In genomic region chr19:9836021-9836420, GRCh38 we compare ENCODE assay signal across 8 cellular contexts. TPM values are rescaled to one million over a fixed set of nuclear protein-coding genes. Genes with fewer than 3 reads are reported as not detected.
DNase-seq lines count a peak whose midpoint lies in the region; ATAC-seq and TF ChIP-seq lines count a peak whose summit lies in the region.

No MANE protein-coding gene starts in this region.

- H3K4me3 Mint-ChIP-seq in activated CD8-positive, alpha-beta memory T cell treated with anti-CD3 and anti-CD28 coated beads, Interleukin-2, amount 10 ng/mL, durations not matched to agents 7 days and 5 days: peak overlapping the region; percentile 90

- H3K27me3 Mint-ChIP-seq in activated CD8-positive, alpha-beta memory T cell treated with anti-CD3 and anti-CD28 coated beads, Interleukin-2, amount 10 ng/mL, durations not matched to agents 7 days and 5 days: no peaks in the 10 kb centered on the region

- TF ChIP-seq CTCF in fibroblast of lung (conservative IDR thresholded peaks at IDR 0.05 in 1 of 2, IDR thresholded peaks at IDR 0.05 in 1 of 2; ENCODE audit: low read depth in 1 of 2, low read length in 2 of 2): peak in 1 of 2 donors; percentile 8

- CTCF ChIA-PET in activated CD8-positive, alpha-beta memory T cell treated with anti-CD3 and anti-CD28 coated beads, Interleukin-2, amount 10 ng/mL, durations not matched to agents 7 days and 5 days (lab: Charles Lee): interaction anchor here (0.8 to 1.0 kb wide), 2 partner anchors 9 to 68 kb away, joined by 3 read pairs; partner anchors contain the start of gene ZNF846

- peak overlapping the region; percentile 82 for H3K27ac Mint-ChIP-seq in activated CD8-positive, alpha-beta memory T cell treated with anti-CD3 and anti-CD28 coated beads, Interleukin-2, amount 10 ng/mL, durations not matched to agents 7 days and 5 days

- peaks cover 5% of the 10 kb centered on the region for H3K4me1 ChIP-seq in fibroblast of lung (ENCODE audit: control insufficient read depth, extremely low read depth, insufficient read depth, low read length)
- H3K4me1 ChIP-seq in rectal smooth muscle tissue (ENCODE audit: control insufficient read depth, insufficient read depth, low read length): peaks cover 12% of the 10 kb centered on the region

- H3K9ac ChIP-seq in SK-N-MC (ENCODE audit: insufficient read length): peak overlapping the region; percentile 86
- H3K9ac ChIP-seq in fibroblast of lung (ENCODE audit: insufficient read depth, low read length): peak overlapping the region; percentile 72
- H3K9ac ChIP-seq in rectal smooth muscle tissue (ENCODE audit: low read length): no peak overlapping the region

- peaks cover 14% of the 10 kb centered on the region for H3K79me2 ChIP-seq in fibroblast of lung (ENCODE audit: control insufficient read depth, insufficient read depth, low read length)

- no peaks in the 10 kb centered on the region for H3K9me3 ChIP-seq in SK-N-MC (ENCODE audit: low read depth, low read length)
- H3K9me3 ChIP-seq in fibroblast of lung (ENCODE audit: control insufficient read depth, insufficient read depth, low read depth, low read length): no peaks in the 10 kb centered on the region

- H3K27me3 ChIP-seq in fibroblast of lung (ENCODE audit: control insufficient read depth, insufficient read depth, low read length): no peaks in the 10 kb centered on the region
- H3K27me3 ChIP-seq in rectal smooth muscle tissue (ENCODE audit: control insufficient read depth, insufficient read depth, low read length): no peaks in the 10 kb centered on the region

- DNase-seq in activated CD8-positive, alpha-beta memory T cell treated with anti-CD3 and anti-CD28 coated beads, Interleukin-2, amount 10 ng/mL, durations not matched to agents 7 days and 5 days: no peak
- no peak for DNase-seq in activated CD8-positive, alpha-beta memory T cell treated with anti-CD3 and anti-CD28 coated beads, Interleukin-2, amount 50 U/mL, for 4 hours
- DNase-seq in SK-N-MC (ENCODE audit: low read depth, low spot score) (no peak), fibroblast of lung (ENCODE audit: low read depth in 2 of 2) (peak; percentile 22 to 39), DMS79 (lab: John Stamatoyannopoulos, UW) (no peak), SHP77 (lab: John Stamatoyannopoulos, UW) (no peak)
- no peak for DNase-seq in NK-92 treated with Interleukin-12 subunit alpha and Interleukin-12 subunit beta, amount 100 ng/mL, for 24 hours (lab: John Stamatoyannopoulos, UW)

- H4K20me1 ChIP-seq in fibroblast of lung (ENCODE audit: control insufficient read depth, extremely low read depth, insufficient read depth, low read length): no peaks in the 10 kb centered on the region

- ATAC-seq in activated CD8-positive, alpha-beta memory T cell treated with anti-CD3 and anti-CD28 coated beads, Interleukin-2, amount 10 ng/mL, durations not matched to agents 7 days and 5 days: no peak

- H3K4me2 ChIP-seq in fibroblast of lung (ENCODE audit: extremely low read depth, insufficient read depth, low read length): peak overlapping the region; percentile 91

- H3K4me1 Mint-ChIP-seq in activated CD8-positive, alpha-beta memory T cell treated with anti-CD3 and anti-CD28 coated beads, Interleukin-2, amount 10 ng/mL, durations not matched to agents 7 days and 5 days: peaks cover 24% of the 10 kb centered on the region

- no peaks in the 10 kb centered on the region for H3K9me3 Mint-ChIP-seq in activated CD8-positive, alpha-beta memory T cell treated with anti-CD3 and anti-CD28 coated beads, Interleukin-2, amount 10 ng/mL, durations not matched to agents 7 days and 5 days (ENCODE audit: low read depth)

- H3K27ac ChIP-seq in SK-N-MC (no peak overlapping the region), fibroblast of lung (ENCODE audit: insufficient read depth, low read length) (peak overlapping the region; percentile 58), rectal smooth muscle tissue (ENCODE audit: low read depth, low read length) (no peak overlapping the region)

- H2AFZ ChIP-seq in fibroblast of lung (ENCODE audit: low read length): no peak overlapping the region

- H3K36me3 ChIP-seq in SK-N-MC (ENCODE audit: insufficient read depth, low read length) (peaks cover 16% of the 10 kb centered on the region; the same call in 1 of the 2 replicates), fibroblast of lung (ENCODE audit: control insufficient read depth, insufficient read depth, low read length) (peaks cover 5% of the 10 kb centered on the region), rectal smooth muscle tissue (ENCODE audit: control insufficient read depth, insufficient read depth, low read length) (peaks cover 15% of the 10 kb centered on the region)

- H3K4me3 ChIP-seq in SK-N-MC (peak overlapping the region; percentile 86), fibroblast of lung (replicated peaks in 1 of 4; ENCODE audit: control extremely low read depth in 1 of 4, insufficient read depth in 1 of 4, low read depth in 3 of 4, low read length in 4 of 4) (peak overlapping the region; percentile 68 to 89 (median 76)), rectal smooth muscle tissue (ENCODE audit: low read length) (peak overlapping the region; percentile 95)

- peaks cover 19% of the 10 kb centered on the region for H3K36me3 Mint-ChIP-seq in activated CD8-positive, alpha-beta memory T cell treated with anti-CD3 and anti-CD28 coated beads, Interleukin-2, amount 10 ng/mL, durations not matched to agents 7 days and 5 days

RNA-seq across cellular contexts. Expression of gene PIN1, which starts 0.9 kb away (rescaled TPM):
- 100 to 1,000 TPM; 103 to 116 TPM for total RNA-seq in activated CD8-positive, alpha-beta memory T cell treated with anti-CD3 and anti-CD28 coated beads, Interleukin-2, amount 10 ng/mL, durations not matched to agents 7 days and 5 days
- 76.8 and 98.8 TPM in 2 replicates for total RNA-seq in fibroblast of lung
- 33.4 and 54.1 TPM in 2 replicates for polyA plus RNA-seq in fibroblast of lung
- 72.9 and 116 TPM in 2 replicates for polyA plus RNA-seq in fibroblast of lung (2012)
- polyA minus RNA-seq in fibroblast of lung (ENCODE audit: low replicate concordance): 10.7 and 22.7 TPM in 2 replicates

RNA-seq across cellular contexts. Expression of gene UBL5, which starts 8.3 kb away (rescaled TPM):
- 100 to 1,000 TPM; 354 to 362 TPM for total RNA-seq in activated CD8-positive, alpha-beta memory T cell treated with anti-CD3 and anti-CD28 coated beads, Interleukin-2, amount 10 ng/mL, durations not matched to agents 7 days and 5 days
- total RNA-seq in fibroblast of lung: 151 and 154 TPM in 2 replicates
- 1,038 and 1,336 TPM in 2 replicates for polyA plus RNA-seq in fibroblast of lung
- polyA plus RNA-seq in fibroblast of lung (2012): 594 and 704 TPM in 2 replicates
- 55.7 and 76.6 TPM in 2 replicates for polyA minus RNA-seq in fibroblast of lung (ENCODE audit: low replicate concordance)

RNA-seq across cellular contexts. Expression of gene FBXL12, which starts 17.1 kb away (rescaled TPM):
- total RNA-seq in activated CD8-positive, alpha-beta memory T cell treated with anti-CD3 and anti-CD28 coated beads, Interleukin-2, amount 10 ng/mL, durations not matched to agents 7 days and 5 days: 10 to 100 TPM; 27.3 to 30.8 TPM
- 13.9 and 23.1 TPM in 2 replicates for total RNA-seq in fibroblast of lung
- 20.3 and 20.7 TPM in 2 replicates for polyA plus RNA-seq in fibroblast of lung
- 22.1 and 23.2 TPM in 2 replicates for polyA plus RNA-seq in fibroblast of lung (2012)
- polyA minus RNA-seq in fibroblast of lung (ENCODE audit: low replicate concordance): 16.3 and 17.5 TPM in 2 replicates

Comparison
In these comparisons a context has a peak if more than half of its experiments do, and no peak if none do; other contexts are left out.
1. DNase-seq: peak in fibroblast of lung (2 of 2); none in activated CD8-positive, alpha-beta memory T cell treated with anti-CD3 and anti-CD28 coated beads, Interleukin-2, amount 10 ng/mL, durations not matched to agents 7 days and 5 days (single experiment), activated CD8-positive, alpha-beta memory T cell treated with anti-CD3 and anti-CD28 coated beads, Interleukin-2, amount 50 U/mL, for 4 hours (single experiment), SK-N-MC (single experiment), DMS79 (single experiment), NK-92 treated with Interleukin-12 subunit alpha and Interleukin-12 subunit beta, amount 100 ng/mL, for 24 hours (single experiment) and SHP77 (0 of 2).
2. Peak in every context shown above with its lines, with median percentiles within 50 percentile points of each other: H3K4me3 ChIP-seq.